In genomic region chr6:21375717-21376116, GRCh38 we compare ENCODE assay signal across 23 cellular contexts.
"Had no signal": no experiment of that assay in that cellular context is flagged by ENCODE, and none has a peak within 500 bp of the region (broad histone marks: within the 10 kb centered on the region; RNA-seq: fewer than 3 reads in every experiment).

No MANE protein-coding gene starts in this region.

- H3K36me3 ChIP-seq: thoracic aorta, tibial nerve, upper lobe of right lung, uterus had no signal

- H3K9me3 ChIP-seq: mucosa of descending colon, psoas muscle, thoracic aorta, tibial nerve, upper lobe of right lung, uterus had no signal

- ATAC-seq: effector memory CD8-positive, alpha-beta T cell; left lobe of liver; mucosa of descending colon; natural killer cell treated with Interleukin-12 subunit alpha and Interleukin-12 subunit beta and Interleukin-15 and Interleukin-18, amount 100 ng/mL, for 72 hours; psoas muscle; right cardiac atrium; upper lobe of right lung had no signal

- H3K27ac Mint-ChIP-seq: effector memory CD8-positive, alpha-beta T cell; memory B cell; natural killer cell treated with Interleukin-12 subunit alpha and Interleukin-12 subunit beta and Interleukin-15 and Interleukin-18, amount 100 ng/mL, for 72 hours; stimulated activated naive B cell treated with anti-CD40 and anti-IgM and Interleukin-4, amounts not matched to agents 10 μg/mL and 1 μg/mL and 100 μg/mL, for 72 hours; stimulated activated naive CD8-positive, alpha-beta T cell treated with anti-CD3 and anti-CD28 coated beads, Interleukin-15, Interleukin-2, amounts not matched to agents 100 ng/mL and 50 ng/mL, for 24 hours had no signal

- H3K27ac ChIP-seq: psoas muscle, skin epidermis, thoracic aorta, tibial nerve, upper lobe of right lung, uterus had no signal

- H3K4me1 Mint-ChIP-seq: naive B cell; stimulated activated naive B cell treated with anti-CD40 and anti-IgM and Interleukin-4, amounts not matched to agents 10 μg/mL and 1 μg/mL and 100 μg/mL, for 72 hours had no signal

- DNase-seq: cortex of kidney; effector memory CD8-positive, alpha-beta T cell; mucosa of descending colon; naive B cell; nucleus accumbens; posterior cingulate gyrus; psoas muscle; right cardiac atrium; stimulated activated CD4-positive, alpha-beta T cell treated with anti-CD3 and anti-CD28 coated beads, Interleukin-15, amount 100 ng/mL, for 24 hours; stimulated activated CD4-positive, alpha-beta T cell treated with anti-CD3 and anti-CD28 coated beads, Interleukin-2, amount 100 ng/mL, for 48 hours; stimulated activated naive B cell treated with anti-CD40 and anti-IgM and Interleukin-4, amounts not matched to agents 10 μg/mL and 1 μg/mL and 100 μg/mL, for 72 hours; upper lobe of right lung; uterus had no signal

- H3K36me3 Mint-ChIP-seq: memory B cell; mesothelial cell of epicardium; naive B cell; natural killer cell treated with Interleukin-12 subunit alpha and Interleukin-12 subunit beta and Interleukin-15 and Interleukin-18, amount 100 ng/mL, for 72 hours; stimulated activated naive B cell treated with anti-CD40 and anti-IgM and Interleukin-4, amounts not matched to agents 10 μg/mL and 1 μg/mL and 100 μg/mL, for 72 hours had no signal

- H3K27me3 ChIP-seq: tibial nerve, upper lobe of right lung, uterus had no signal

- H3K4me1 ChIP-seq: psoas muscle, uterus had no signal

- H3K27me3 Mint-ChIP-seq: memory B cell; naive B cell; stimulated activated naive B cell treated with anti-CD40 and anti-IgM and Interleukin-4, amounts not matched to agents 10 μg/mL and 1 μg/mL and 100 μg/mL, for 72 hours; stimulated activated naive CD8-positive, alpha-beta T cell treated with anti-CD3 and anti-CD28 coated beads, Interleukin-15, Interleukin-2, amounts not matched to agents 100 ng/mL and 50 ng/mL, for 24 hours had no signal

- H3K9me3 Mint-ChIP-seq: effector memory CD8-positive, alpha-beta T cell; memory B cell; mesothelial cell of epicardium; natural killer cell treated with Interleukin-12 subunit alpha and Interleukin-12 subunit beta and Interleukin-15 and Interleukin-18, amount 100 ng/mL, for 72 hours; neural crest cell; stimulated activated naive B cell treated with anti-CD40 and anti-IgM and Interleukin-4, amounts not matched to agents 10 μg/mL and 1 μg/mL and 100 μg/mL, for 72 hours; stimulated activated naive CD8-positive, alpha-beta T cell treated with anti-CD3 and anti-CD28 coated beads, Interleukin-15, Interleukin-2, amounts not matched to agents 100 ng/mL and 50 ng/mL, for 24 hours had no signal

- H3K4me3 ChIP-seq: lung, mucosa of descending colon, psoas muscle, skin epidermis, thoracic aorta, tibial nerve, upper lobe of right lung, uterus had no signal

- H3K4me3 Mint-ChIP-seq: effector memory CD8-positive, alpha-beta T cell; memory B cell; mesothelial cell of epicardium; naive B cell; natural killer cell treated with Interleukin-12 subunit alpha and Interleukin-12 subunit beta and Interleukin-15 and Interleukin-18, amount 100 ng/mL, for 72 hours; neural crest cell; stimulated activated naive B cell treated with anti-CD40 and anti-IgM and Interleukin-4, amounts not matched to agents 10 μg/mL and 1 μg/mL and 100 μg/mL, for 72 hours; stimulated activated naive CD8-positive, alpha-beta T cell treated with anti-CD3 and anti-CD28 coated beads, Interleukin-15, Interleukin-2, amounts not matched to agents 100 ng/mL and 50 ng/mL, for 24 hours had no signal
